8 cellular contexts compared by ENCODE assay signal in genomic region chr19:49987159-49987698, GRCh38. TPM values are rescaled to one million over a fixed set of nuclear protein-coding genes. Genes with fewer than 3 reads are reported as not detected.
DNase-seq lines count a peak whose midpoint lies in the region; ATAC-seq, FAIRE-seq and TF ChIP-seq lines count a peak whose summit lies in the region.

No MANE protein-coding gene starts in this region.

- H3K9me2 ChIP-seq in PC-9 (ENCODE audit: insufficient read depth) = no peaks in the 10 kb centered on the region

- H3K27ac Mint-ChIP-seq in natural killer cell treated with Interleukin-12 subunit alpha and Interleukin-12 subunit beta and Interleukin-15 and Interleukin-18, amount 100 ng/mL, for 72 hours = no peak overlapping the region
- H3K27ac Mint-ChIP-seq in stimulated activated memory B cell treated with anti-CD40 and anti-IgM and Interleukin-4, amounts not matched to agents 10 μg/mL and 1 μg/mL and 100 μg/mL, for 72 hours = no peak overlapping the region

- no peaks in the 10 kb centered on the region for H3K27me3 Mint-ChIP-seq in activated T-cell treated with anti-CD3 and anti-CD28 coated beads, Interleukin-2, amount 50 U/mL, for 4 hours (ENCODE audit: low read depth)
- no peaks in the 10 kb centered on the region for H3K27me3 Mint-ChIP-seq in natural killer cell treated with Interleukin-12 subunit alpha and Interleukin-12 subunit beta and Interleukin-15 and Interleukin-18, amount 100 ng/mL, for 72 hours
- H3K27me3 Mint-ChIP-seq in stimulated activated memory B cell treated with anti-CD40 and anti-IgM and Interleukin-4, amounts not matched to agents 10 μg/mL and 1 μg/mL and 100 μg/mL, for 72 hours = no peaks in the 10 kb centered on the region

- H3K4me3 ChIP-seq in PC-9 = no peak overlapping the region

- H3K36me3 Mint-ChIP-seq in activated T-cell treated with anti-CD3 and anti-CD28 coated beads, Interleukin-2, amount 50 U/mL, for 4 hours (ENCODE audit: insufficient read depth) = peaks cover 44% of the 10 kb centered on the region
- H3K36me3 Mint-ChIP-seq in natural killer cell treated with Interleukin-12 subunit alpha and Interleukin-12 subunit beta and Interleukin-15 and Interleukin-18, amount 100 ng/mL, for 72 hours = peaks cover 10% of the 10 kb centered on the region
- peaks cover 52% of the 10 kb centered on the region for H3K36me3 Mint-ChIP-seq in stimulated activated memory B cell treated with anti-CD40 and anti-IgM and Interleukin-4, amounts not matched to agents 10 μg/mL and 1 μg/mL and 100 μg/mL, for 72 hours

- H3K4me3 Mint-ChIP-seq in activated T-cell treated with anti-CD3 and anti-CD28 coated beads, Interleukin-2, amount 50 U/mL, for 4 hours = no peak overlapping the region
- no peak overlapping the region for H3K4me3 Mint-ChIP-seq in natural killer cell treated with Interleukin-12 subunit alpha and Interleukin-12 subunit beta and Interleukin-15 and Interleukin-18, amount 100 ng/mL, for 72 hours
- no peak overlapping the region for H3K4me3 Mint-ChIP-seq in stimulated activated memory B cell treated with anti-CD40 and anti-IgM and Interleukin-4, amounts not matched to agents 10 μg/mL and 1 μg/mL and 100 μg/mL, for 72 hours

- DNase-seq in GM12892 (ENCODE audit: insufficient read length) (peak; percentile 52), PC-9 (peak; percentile 69 to 90), fibroblast of gingiva (ENCODE audit: low read depth) (peak; percentile 79)
- peak; percentile 56 for DNase-seq in activated T-cell treated with anti-CD3 and anti-CD28 coated beads, Interleukin-2, amount 50 U/mL, for 4 hours
- peak; percentile 67 for DNase-seq in natural killer cell treated with Interleukin-12 subunit alpha and Interleukin-12 subunit beta and Interleukin-15 and Interleukin-18, amount 100 ng/mL, for 72 hours (ENCODE audit: low spot score)

- intact Hi-C loops in PC-9 (cut with micrococcal nuclease; ENCODE audit: unreplicated experiment) = loop anchor here (1.0 kb wide), 1 partner anchor 17 kb away; no protein-coding TSS in a partner anchor

- H3K4me1 Mint-ChIP-seq in activated T-cell treated with anti-CD3 and anti-CD28 coated beads, Interleukin-2, amount 50 U/mL, for 4 hours (ENCODE audit: low read depth) = peaks cover 10% of the 10 kb centered on the region
- peaks cover 6 to 18% of the 10 kb centered on the region in 2 donors for H3K4me1 Mint-ChIP-seq in natural killer cell treated with Interleukin-12 subunit alpha and Interleukin-12 subunit beta and Interleukin-15 and Interleukin-18, amount 100 ng/mL, for 72 hours (ENCODE audit: low read depth in 2 of 2)
- no peaks in the 10 kb centered on the region for H3K4me1 Mint-ChIP-seq in stimulated activated memory B cell treated with anti-CD40 and anti-IgM and Interleukin-4, amounts not matched to agents 10 μg/mL and 1 μg/mL and 100 μg/mL, for 72 hours

- H4K20me1 ChIP-seq in PC-9 (ENCODE audit: insufficient read depth) = peaks cover 38% of the 10 kb centered on the region

- H3K27ac ChIP-seq in PC-9 = no peak overlapping the region

- TF ChIP-seq POLR2A in GM12892 (IDR thresholded peaks at IDR 0.05; ENCODE audit: low read depth, low read length) = no peak

- POLR2A ChIA-PET in PC-9 (lab: Charles Lee; ENCODE audit: unreplicated experiment) = interaction anchor here (0.6 kb wide), 1 partner anchor 18 kb away, joined by 13 read pairs; no protein-coding TSS in a partner anchor

- no TSS peak for BruUV-seq in PC-9 (replicated peaks; lab: Mats Ljungman, UMichigan)

- ATAC-seq in activated T-cell treated with anti-CD3 and anti-CD28 coated beads, Interleukin-2, amount 50 U/mL, for 4 hours = peak; percentile 32 to 44
- peak; percentile 70 to 83 for ATAC-seq in natural killer cell treated with Interleukin-12 subunit alpha and Interleukin-12 subunit beta and Interleukin-15 and Interleukin-18, amount 100 ng/mL, for 72 hours
- peak; percentile 78 for ATAC-seq in stimulated activated memory B cell treated with anti-CD40 and anti-IgM and Interleukin-4, amounts not matched to agents 10 μg/mL and 1 μg/mL and 100 μg/mL, for 72 hours
- ATAC-seq in GM19452 (IDR thresholded peaks at IDR 0.05; ENCODE audit: unreplicated experiment) (no peak), HG03439 (IDR thresholded peaks at IDR 0.05; ENCODE audit: unreplicated experiment) (no peak)

- H3K27me3 ChIP-seq in PC-9 (ENCODE audit: insufficient read depth, low read depth) = no peaks in the 10 kb centered on the region

- H3K4me2 ChIP-seq in PC-9 = no peak overlapping the region

- no peaks in the 10 kb centered on the region for H3K9me3 ChIP-seq in PC-9 (ENCODE audit: insufficient read depth, low read depth)

- H2AFZ ChIP-seq in PC-9 = no peak overlapping the region

- TF ChIP-seq CTCF in PC-9 (conservative IDR thresholded peaks at IDR 0.05) = 0 out of 2 replicates have a peak, but pooled peaks have one; percentile 10

- no peaks in the 10 kb centered on the region for H3K79me2 ChIP-seq in PC-9 (ENCODE audit: low read depth)

- peaks cover 7% of the 10 kb centered on the region; the same call in 1 of the 2 replicates for H3K36me3 ChIP-seq in PC-9 (ENCODE audit: low read depth)

- no peaks in the 10 kb centered on the region for H3K9me3 Mint-ChIP-seq in activated T-cell treated with anti-CD3 and anti-CD28 coated beads, Interleukin-2, amount 50 U/mL, for 4 hours
- H3K9me3 Mint-ChIP-seq in natural killer cell treated with Interleukin-12 subunit alpha and Interleukin-12 subunit beta and Interleukin-15 and Interleukin-18, amount 100 ng/mL, for 72 hours = no peaks in the 10 kb centered on the region
- peaks cover 3% of the 10 kb centered on the region for H3K9me3 Mint-ChIP-seq in stimulated activated memory B cell treated with anti-CD40 and anti-IgM and Interleukin-4, amounts not matched to agents 10 μg/mL and 1 μg/mL and 100 μg/mL, for 72 hours

- H3K4me1 ChIP-seq in PC-9 (replicated peaks; ENCODE audit: insufficient read depth) = no peaks in the 10 kb centered on the region

- FAIRE-seq in GM12892 (lab: Jason Lieb, UNC) = peak; percentile 17

- CTCF ChIA-PET in PC-9 (lab: Charles Lee) = interaction anchor here (0.7 kb wide), 1 partner anchor 11 kb away, joined by 3 read pairs; no protein-coding TSS in a partner anchor

- peaks cover 23% of the 10 kb centered on the region for H3F3A ChIP-seq in PC-9 (ENCODE audit: insufficient read depth, low read depth)

RNA-seq across cellular contexts. Expression of gene SIGLEC11, which starts 26.3 kb away (rescaled TPM):
- not detected for polyA plus RNA-seq in GM12892 (2012; ENCODE audit: missing spikeins)
- total RNA-seq in PC-9 (2021) = not detected in 2 replicates
- total RNA-seq in activated T-cell treated with anti-CD3 and anti-CD28 coated beads, Interleukin-2, amount 50 U/mL, for 4 hours = not detected
- not detected for total RNA-seq in natural killer cell treated with Interleukin-12 subunit alpha and Interleukin-12 subunit beta and Interleukin-15 and Interleukin-18, amount 100 ng/mL, for 72 hours

RNA-seq across cellular contexts. Expression of gene VRK3, which starts 37.9 kb away (rescaled TPM):
- polyA plus RNA-seq in GM12892 (2012; ENCODE audit: missing spikeins) = 26.5 TPM
- total RNA-seq in PC-9 (2021) = 53.3 and 62.5 TPM in 2 replicates
- 10 to 100 TPM; 40.5 to 45.8 (median 40.5) TPM for total RNA-seq in activated T-cell treated with anti-CD3 and anti-CD28 coated beads, Interleukin-2, amount 50 U/mL, for 4 hours
- 10 to 100 TPM; 52.1 to 70.9 TPM for total RNA-seq in natural killer cell treated with Interleukin-12 subunit alpha and Interleukin-12 subunit beta and Interleukin-15 and Interleukin-18, amount 100 ng/mL, for 72 hours

RNA-seq across cellular contexts. Expression of gene ZNF473, which starts 38.6 kb away (rescaled TPM):
- 5.9 TPM for polyA plus RNA-seq in GM12892 (2012; ENCODE audit: missing spikeins)
- total RNA-seq in PC-9 (2021) = 13.9 and 14.0 TPM in 2 replicates
- 10 to 100 TPM in 2 of 3 donors, 1 to 10 TPM in 1; 9.5 to 12.7 (median 10.1) TPM for total RNA-seq in activated T-cell treated with anti-CD3 and anti-CD28 coated beads, Interleukin-2, amount 50 U/mL, for 4 hours
- total RNA-seq in natural killer cell treated with Interleukin-12 subunit alpha and Interleukin-12 subunit beta and Interleukin-15 and Interleukin-18, amount 100 ng/mL, for 72 hours = 10 to 100 TPM in 1 of 2 donors, 1 to 10 TPM in 1; 6.2 to 10.3 TPM

RNA-seq across cellular contexts. Expression of gene NUP62, which starts 57.9 kb away (rescaled TPM):
- 40.0 TPM for polyA plus RNA-seq in GM12892 (2012; ENCODE audit: missing spikeins)
- total RNA-seq in PC-9 (2021) = 66.8 and 101 TPM in 2 replicates
- 100 to 1,000 TPM; 172 to 189 (median 184) TPM for total RNA-seq in activated T-cell treated with anti-CD3 and anti-CD28 coated beads, Interleukin-2, amount 50 U/mL, for 4 hours
- total RNA-seq in natural killer cell treated with Interleukin-12 subunit alpha and Interleukin-12 subunit beta and Interleukin-15 and Interleukin-18, amount 100 ng/mL, for 72 hours = 100 to 1,000 TPM; 109 to 187 TPM

RNA-seq across cellular contexts. Expression of gene ATF5, which starts 58.2 kb away (rescaled TPM):
- 175 TPM for polyA plus RNA-seq in GM12892 (2012; ENCODE audit: missing spikeins)
- 15.3 and 19.2 TPM in 2 replicates for total RNA-seq in PC-9 (2021)
- total RNA-seq in activated T-cell treated with anti-CD3 and anti-CD28 coated beads, Interleukin-2, amount 50 U/mL, for 4 hours = 10 to 100 TPM; 58.4 to 73.1 (median 60.6) TPM
- 10 to 100 TPM; 12.1 to 12.4 TPM for total RNA-seq in natural killer cell treated with Interleukin-12 subunit alpha and Interleukin-12 subunit beta and Interleukin-15 and Interleukin-18, amount 100 ng/mL, for 72 hours

Comparison
In these comparisons a context has a peak if more than half of its experiments do, and no peak if none do; other contexts are left out.
1. ATAC-seq: peak in activated T-cell treated with anti-CD3 and anti-CD28 coated beads, Interleukin-2, amount 50 U/mL, for 4 hours (2 of 2), natural killer cell treated with Interleukin-12 subunit alpha and Interleukin-12 subunit beta and Interleukin-15 and Interleukin-18, amount 100 ng/mL, for 72 hours (2 of 2) and stimulated activated memory B cell treated with anti-CD40 and anti-IgM and Interleukin-4, amounts not matched to agents 10 μg/mL and 1 μg/mL and 100 μg/mL, for 72 hours (single experiment); none in GM19452 (single experiment) and HG03439 (single experiment).
2. Peak in every context shown above with its lines, with median percentiles within 50 percentile points of each other: DNase-seq.